19 cellular contexts compared by ENCODE assay signal in genomic region chr13:44415815-44416214, GRCh38. TPM values are rescaled to one million over a fixed set of nuclear protein-coding genes. Genes with fewer than 3 reads are reported as not detected.
DNase-seq lines count a peak whose midpoint lies in the region; ATAC-seq and TF ChIP-seq lines count a peak whose summit lies in the region.
"Had no signal": no experiment of that assay in that cellular context is flagged by ENCODE, and none has a peak within 500 bp of the region (broad histone marks: within the 10 kb centered on the region; RNA-seq: fewer than 3 reads in every experiment).

No MANE protein-coding gene starts in this region.

- TF ChIP-seq POLR2A in spleen (IDR thresholded peaks at IDR 0.05), result no peak

- DNase-seq in GF-D8 (lab: John Stamatoyannopoulos, UW) (peak; percentile 17), iPS-NIHi11 (ENCODE audit: low spot score) (peak; percentile 38), spleen (peak; percentile 35), HuH-7 (ENCODE audit: low spot score) (no peak), tibial artery (no peak)
- DNase-seq: ACHN; CD8-positive, alpha-beta memory T cell; DMS 273 treated with DMSO at 0.1 percent for 48 hours; GM23248; MM.1S; NCI-H1105 treated with DMSO at 0.1 percent for 48 hours; NCI-H1694 treated with DMSO at 0.1 percent for 48 hours; NCI-H226; NCI-H524 treated with DMSO at 0.1 percent for 48 hours had no signal

- H4K20me1 ChIP-seq in Loucy (ENCODE audit: insufficient read depth, low read length, poor library complexity, severe bottlenecking), result no peaks in the 10 kb centered on the region

- no peaks in the 10 kb centered on the region for H3K27me3 ChIP-seq in Loucy (ENCODE audit: insufficient read depth, low read length, poor library complexity, severe bottlenecking)
- H3K27me3 ChIP-seq in spleen (replicated peaks in 1 of 7), result no peaks in the 10 kb centered on the region
- H3K27me3 ChIP-seq in tibial artery, result no peaks in the 10 kb centered on the region

- no peak overlapping the region for H3K27ac ChIP-seq in spleen
- no peak overlapping the region for H3K27ac ChIP-seq in tibial artery
- H3K27ac ChIP-seq: GM23248, SK-N-MC had no signal

- ATAC-seq in HG02852 (IDR thresholded peaks at IDR 0.05; ENCODE audit: unreplicated experiment), result no peak
- ATAC-seq: HepG2 had no signal

- H3K4me1 ChIP-seq in Loucy (ENCODE audit: insufficient read depth, low read length, poor library complexity, severe bottlenecking), result peaks cover 23% of the 10 kb centered on the region
- H3K4me1 ChIP-seq in spleen, result peaks cover 0 to 15% (median 2%) of the 10 kb centered on the region in 6 donors
- no peaks in the 10 kb centered on the region for H3K4me1 ChIP-seq in tibial artery

- intact Hi-C loops in spleen (cut with DNase I; ENCODE audit: low total_unique reads), result no loop called here
- intact Hi-C loops in tibial artery (cut with DNase I; ENCODE audit: low total_unique reads), result no loop called here

- H3K4me2 ChIP-seq in Loucy (ENCODE audit: low read depth, low read length, poor library complexity, severe bottlenecking), result no peak overlapping the region

- H3K9me3 ChIP-seq in Loucy (ENCODE audit: insufficient read depth, low read depth, low read length) (no peaks in the 10 kb centered on the region), spleen (no peaks in the 10 kb centered on the region), tibial artery (no peaks in the 10 kb centered on the region)

- H3K79me2 ChIP-seq in Loucy (ENCODE audit: insufficient read depth, low read length), result no peaks in the 10 kb centered on the region

- H3K36me3 ChIP-seq in Loucy (ENCODE audit: insufficient read depth, low read length) (no peaks in the 10 kb centered on the region), spleen (no peaks in the 10 kb centered on the region), tibial artery (no peaks in the 10 kb centered on the region)

- TF ChIP-seq CTCF in Loucy (conservative IDR thresholded peaks at IDR 0.05; ENCODE audit: low read length) (no peak), spleen (IDR thresholded peaks at IDR 0.05 in 8 of 11, conservative IDR thresholded peaks at IDR 0.05 in 3 of 11) (no peak), tibial artery (IDR thresholded peaks at IDR 0.05) (no peak)

- no peak overlapping the region for H3K9ac ChIP-seq in Loucy (ENCODE audit: low read depth, low read length, poor library complexity, severe bottlenecking)
- H3K9ac ChIP-seq: GM23248 had no signal

- H2AFZ ChIP-seq in Loucy (ENCODE audit: low read length), result 0 out of 2 replicates have a peak overlapping the region, but pooled peaks have one; percentile 78
- H2AFZ ChIP-seq: GM23248 had no signal

- WGBS in spleen, 5 donors, result 83 to 90% (median 88%) methylated on average over 15 of the region's 15 CpGs

- H3K9me2 ChIP-seq in Loucy (replicated peaks; ENCODE audit: low read depth, low read length), result no peaks in the 10 kb centered on the region

- H3F3A ChIP-seq in Loucy (ENCODE audit: low read depth), result no peaks in the 10 kb centered on the region; the same call in 1 of the 2 replicates

- H3K4me3 ChIP-seq in Loucy (ENCODE audit: low read length, poor library complexity, severe bottlenecking) (no peak overlapping the region), spleen (no peak overlapping the region), tibial artery (no peak overlapping the region)
- H3K4me3 ChIP-seq: GM23248, SK-N-MC had no signal

RNA-seq across cellular contexts. Expression of gene SERP2, which starts 42.2 kb away (rescaled TPM):
- 1 to 10 TPM in 2 of 7 donors, under 1 TPM in 2, not detected in 3; 0.38 to 1.3 (median 0.89) TPM for total RNA-seq in spleen
- polyA plus RNA-seq in spleen, result 1 to 10 TPM; 1.1 to 3.7 (median 1.2) TPM
- total RNA-seq: B cell, HepG2 had no signal
- polyA plus RNA-seq: HepG2 had no signal

Comparison
In these comparisons a context has a peak if more than half of its experiments do, and no peak if none do; other contexts are left out.
1. DNase-seq: peak in GF-D8 (single experiment), iPS-NIHi11 (single experiment) and spleen (single experiment); none in HuH-7 (single experiment) and tibial artery (0 of 2).